Comparison of ENCODE assay signal across 8 cellular contexts in genomic region chr16:84820305-84820684, GRCh38. TPM values are rescaled to one million over a fixed set of nuclear protein-coding genes. Genes with fewer than 3 reads are reported as not detected.
A peak's percentile ranks its signal among the peaks of the same experiment; 100 is the strongest.
DNase-seq lines count a peak whose midpoint lies in the region; ATAC-seq and TF ChIP-seq lines count a peak whose summit lies in the region.

No MANE protein-coding gene starts in this region.

- TF ChIP-seq CTCF in ascending aorta (IDR thresholded peaks at IDR 0.05): no peak
- no peak for TF ChIP-seq CTCF in lower leg skin (IDR thresholded peaks at IDR 0.05)
- peak; percentile 4 for TF ChIP-seq CTCF in thoracic aorta (IDR thresholded peaks at IDR 0.05)

- H3K9me3 ChIP-seq in ascending aorta (no peaks in the 10 kb centered on the region), thoracic aorta (no peaks in the 10 kb centered on the region)

- DNase-seq in activated CD4-positive, alpha-beta T cell treated with anti-CD3 and anti-CD28 coated beads for 36 hours: no peak
- no peak for DNase-seq in activated CD4-positive, alpha-beta T cell treated with anti-CD3 and anti-CD28 coated beads for 48 hours
- DNase-seq in ascending aorta (ENCODE audit: low spot score in 2 of 2): no peak
- no peak for DNase-seq in lower leg skin (ENCODE audit: low spot score in 2 of 2)
- DNase-seq in thoracic aorta (ENCODE audit: low spot score): no peak
- no peak for DNase-seq in cortex of kidney (lab: John Stamatoyannopoulos, UW)
- DNase-seq in activated CD4-positive, alpha-beta T cell treated with anti-CD3 and anti-CD28 coated beads, Interleukin-2, amount 50 U/mL, for 48 hours: no peak

- H3K36me3 ChIP-seq in ascending aorta (no peaks in the 10 kb centered on the region), thoracic aorta (no peaks in the 10 kb centered on the region)

- no peaks in the 10 kb centered on the region for H3K9me3 Mint-ChIP-seq in activated CD4-positive, alpha-beta T cell treated with anti-CD3 and anti-CD28 coated beads for 36 hours (ENCODE audit: low read depth)

- H3K27ac Mint-ChIP-seq in activated CD4-positive, alpha-beta T cell treated with anti-CD3 and anti-CD28 coated beads for 36 hours: no peak overlapping the region

- H3K4me1 ChIP-seq in ascending aorta (peaks cover 4 to 11% of the 10 kb centered on the region in 2 donors), thoracic aorta (ENCODE audit: control insufficient read depth in 1 of 2, low read depth in 2 of 2) (peaks cover 6 to 18% of the 10 kb centered on the region in 2 donors)

- peaks cover 8% of the 10 kb centered on the region for H3K4me1 Mint-ChIP-seq in activated CD4-positive, alpha-beta T cell treated with anti-CD3 and anti-CD28 coated beads for 36 hours

- H3K27me3 ChIP-seq in ascending aorta (no peaks in the 10 kb centered on the region), thoracic aorta (replicated peaks; ENCODE audit: insufficient read depth) (no peaks in the 10 kb centered on the region)

- TF ChIP-seq POLR2A in lower leg skin (IDR thresholded peaks at IDR 0.05): no peak

- H3K4me3 Mint-ChIP-seq in activated CD4-positive, alpha-beta T cell treated with anti-CD3 and anti-CD28 coated beads for 36 hours: peak overlapping the region; percentile 58

- intact Hi-C loops in activated CD4-positive, alpha-beta T cell treated with anti-CD3 and anti-CD28 coated beads for 36 hours (cut with DNase I, micrococcal nuclease): loop anchor here in 1 of 2 experiments (5.0 kb wide), 1 partner anchor 152 kb away; no protein-coding TSS in a partner anchor
- intact Hi-C loops in ascending aorta (cut with DNase I) (no loop called here), lower leg skin (cut with DNase I; ENCODE audit: low total_unique reads) (no loop called here)

- CTCF ChIA-PET in activated CD4-positive, alpha-beta T cell treated with anti-CD3 and anti-CD28 coated beads for 36 hours (lab: Charles Lee): interaction anchor here (0.6 to 0.7 kb wide), 3 partner anchors 41 to 149 kb away, joined by 3 to 4 read pairs (median 3); no protein-coding TSS in a partner anchor

- H3K27ac ChIP-seq in ascending aorta (peak overlapping the region in 1 of 2 donors; percentile 59), thoracic aorta (no peak overlapping the region)

- H3K27me3 Mint-ChIP-seq in activated CD4-positive, alpha-beta T cell treated with anti-CD3 and anti-CD28 coated beads for 36 hours: peaks cover 16% of the 10 kb centered on the region

- H3K36me3 Mint-ChIP-seq in activated CD4-positive, alpha-beta T cell treated with anti-CD3 and anti-CD28 coated beads for 36 hours (ENCODE audit: low read depth): no peaks in the 10 kb centered on the region

- POLR2A ChIA-PET in activated CD4-positive, alpha-beta T cell treated with anti-CD3 and anti-CD28 coated beads for 36 hours (lab: Charles Lee): interaction anchor here (0.6 to 1.2 kb wide), 2 partner anchors 18 to 703 kb away, joined by 3 to 6 read pairs; no protein-coding TSS in a partner anchor

- WGBS in lower leg skin, 2 donors: 27 to 34% methylated on average over 8 of the region's 8 CpGs

- peak overlapping the region; percentile 48 to 67 for H3K4me3 ChIP-seq in ascending aorta
- H3K4me3 ChIP-seq in lower leg skin (ENCODE audit: low read depth, poor library complexity, severe bottlenecking): peak overlapping the region; percentile 25
- H3K4me3 ChIP-seq in thoracic aorta: peak overlapping the region; percentile 74

- ATAC-seq in activated CD4-positive, alpha-beta T cell treated with anti-CD3 and anti-CD28 coated beads for 36 hours: no peak
- ATAC-seq in thoracic aorta (ENCODE audit: insufficient number of reproducible peaks, low FRiP score, low read depth) (no peak), GM18861 (IDR thresholded peaks at IDR 0.05; ENCODE audit: unreplicated experiment) (no peak)

RNA-seq across cellular contexts. Expression of gene CRISPLD2, which starts 0.5 kb away (rescaled TPM):
- total RNA-seq in activated CD4-positive, alpha-beta T cell treated with anti-CD3 and anti-CD28 coated beads for 36 hours: under 1 TPM; 0.05 to 0.11 TPM
- 204 TPM for total RNA-seq in ascending aorta
- 100 to 1,000 TPM in 1 of 4 donors, 10 to 100 TPM in 3; 48.0 to 105 (median 69.5) TPM for total RNA-seq in lower leg skin
- total RNA-seq in thoracic aorta: 100 to 1,000 TPM; 116 to 390 TPM

Comparison
In these comparisons a context has a peak if more than half of its experiments do, and no peak if none do; other contexts are left out.
1. RNA of gene CRISPLD2, which starts 0.5 kb away (total RNA-seq): 116 to 390 TPM in thoracic aorta, 204 TPM in ascending aorta (single experiment) and 48.0 to 105 TPM in lower leg skin; 0.05 to 0.11 TPM in activated CD4-positive, alpha-beta T cell treated with anti-CD3 and anti-CD28 coated beads for 36 hours; every median in the first group is over 10 times any median in the second.
2. Peak in every context shown above with its lines, with median percentiles within 50 percentile points of each other: H3K4me3 ChIP-seq.